In genomic region chr11:27991731-27992130, GRCh38 we compare ENCODE assay signal across 17 cellular contexts.
DNase-seq lines count a peak whose midpoint lies in the region; ATAC-seq lines count a peak whose summit lies in the region.
"Had no signal": no experiment of that assay in that cellular context is flagged by ENCODE, and none has a peak within 500 bp of the region (broad histone marks: within the 10 kb centered on the region; RNA-seq: fewer than 3 reads in every experiment).

No MANE protein-coding gene starts in this region.

- H3K79me2 ChIP-seq in GM23248 (ENCODE audit: insufficient read depth) = no peaks in the 10 kb centered on the region

- no peak overlapping the region for H2AFZ ChIP-seq in GM23248

- H4K20me1 ChIP-seq in GM23248 (ENCODE audit: insufficient read depth) = no peaks in the 10 kb centered on the region

- H3K4me3 ChIP-seq in GM23248 = no peak overlapping the region
- no peak overlapping the region for H3K4me3 ChIP-seq in adipocyte (ENCODE audit: low read length)
- H3K4me3 ChIP-seq: K562, Peyer's patch had no signal

- no peak overlapping the region for H3K4me2 ChIP-seq in GM23248 (ENCODE audit: unreplicated experiment)

- DNase-seq in GM23248 = peak; percentile 39
- peak; percentile 72 for DNase-seq in adipocyte (ENCODE audit: low read depth)
- peak; percentile 9 for DNase-seq in fibroblast of the conjunctiva (ENCODE audit: low read depth)
- peak; percentile 2 for DNase-seq in myocyte (ENCODE audit: low read depth)
- no peak for DNase-seq in NCI-H2107 (lab: John Stamatoyannopoulos, UW)
- DNase-seq: AML-193, DMS153, NCI-H1417 treated with DMSO at 0.1 percent for 48 hours, NCI-H2029, NCI-H524 treated with DMSO at 0.1 percent for 48 hours, Peyer's patch, SHP77 had no signal

- no peak for ATAC-seq in HG03457 (IDR thresholded peaks at IDR 0.05; ENCODE audit: unreplicated experiment)
- ATAC-seq in HG02852 (IDR thresholded peaks at IDR 0.05; ENCODE audit: unreplicated experiment) = no peak
- no peak for ATAC-seq in activated CD4-positive, CD25-positive, alpha-beta regulatory T cell treated with anti-CD3 and anti-CD28 coated beads, Interleukin-2, amount 50 U/mL, for 24 hours
- ATAC-seq: K562, SK-N-SH treated with all-trans-retinoic acid at 6 μM for 48 hours had no signal

- in situ Hi-C loops in GM23248 (cut with MboI) = no loop called here

- H3K9ac ChIP-seq in GM23248 (no peak overlapping the region), adipocyte (ENCODE audit: low read length) (no peak overlapping the region)

- WGBS in GM23248 (ENCODE audit: low coverage in 1 of 2, low lambda C conversion rate in 2 of 2, missing lambda C conversion rate in 2 of 2), 2 experiments = 15 to 17% methylated on average over 1 of the region's 1 CpG

- H3K27me3 ChIP-seq in GM23248 (replicated peaks; ENCODE audit: insufficient read depth) (no peaks in the 10 kb centered on the region), adipocyte (replicated peaks; ENCODE audit: control insufficient read depth, insufficient read depth, low read length) (no peaks in the 10 kb centered on the region)
- H3K27me3 ChIP-seq: Peyer's patch had no signal

- H3K36me3 ChIP-seq in GM23248 (ENCODE audit: low read depth) (no peaks in the 10 kb centered on the region), adipocyte (ENCODE audit: control insufficient read depth, insufficient read depth, low read length, severe bottlenecking) (no peaks in the 10 kb centered on the region)
- H3K36me3 ChIP-seq: Peyer's patch had no signal

- H3K9me2 ChIP-seq in GM23248 (ENCODE audit: insufficient read depth) = no peaks in the 10 kb centered on the region

- peaks cover 7% of the 10 kb centered on the region; the same call in 1 of the 2 replicates for H3F3A ChIP-seq in GM23248 (ENCODE audit: insufficient read depth)

- peaks cover 16% of the 10 kb centered on the region for H3K4me1 ChIP-seq in GM23248 (ENCODE audit: insufficient read depth)
- peaks cover 28% of the 10 kb centered on the region for H3K4me1 ChIP-seq in adipocyte (ENCODE audit: control insufficient read depth, insufficient read depth, low read length)
- H3K4me1 ChIP-seq: Peyer's patch had no signal

- no peaks in the 10 kb centered on the region for H3K9me3 ChIP-seq in GM23248 (ENCODE audit: low read depth)
- H3K9me3 ChIP-seq in adipocyte (ENCODE audit: control insufficient read depth, low read length) = no peaks in the 10 kb centered on the region
- H3K9me3 ChIP-seq: Peyer's patch had no signal

- no peak overlapping the region for H3K27ac ChIP-seq in GM23248
- H3K27ac ChIP-seq: Peyer's patch had no signal
